Comparison of ENCODE assay signal across 34 cellular contexts in genomic region chr6:34138191-34138590, GRCh38. TPM values are rescaled to one million over a fixed set of nuclear protein-coding genes. Genes with fewer than 3 reads are reported as not detected.
"Had no signal": no experiment of that assay in that cellular context is flagged by ENCODE, and none has a peak within 500 bp of the region (broad histone marks: within the 10 kb centered on the region; RNA-seq: fewer than 3 reads in every experiment).

No MANE protein-coding gene starts in this region.

- H3K4me3 Mint-ChIP-seq: activated naive CD4-positive, alpha-beta T cell treated with anti-CD3 and anti-CD28 coated beads for 36 hours; activated naive CD8-positive, alpha-beta T cell treated with anti-CD3 and anti-CD28 coated beads for 36 hours; activated T-helper 1 cell treated with anti-CD3 and anti-CD28 coated beads, Interleukin-12 subunit alpha, Interleukin-12 subunit beta, Interleukin-2, Interleukin-4 antibody, amounts not matched to agents 30 ng/mL and 10 ng/mL and 1 ng/mL, durations not matched to agents 14 hours and 24 hours and 36 hours; stimulated activated effector memory CD8-positive, alpha-beta T cell treated with anti-CD3 and anti-CD28 coated beads, Interleukin-12 subunit alpha, Interleukin-12 subunit beta, amount 100 ng/mL, for 72 hours; stimulated activated naive CD8-positive, alpha-beta T cell treated with anti-CD3 and anti-CD28 coated beads, Interleukin-15, Interleukin-2, amounts not matched to agents 100 ng/mL and 50 ng/mL, for 24 hours; T-helper 2 cell treated with Interferon-gamma antibody and Interleukin-4, amounts not matched to agents 5 μg/mL and 100 μg/mL, for 36 hours had no signal

- H3K27ac Mint-ChIP-seq: activated naive CD4-positive, alpha-beta T cell treated with anti-CD3 and anti-CD28 coated beads for 36 hours; activated naive CD8-positive, alpha-beta T cell treated with anti-CD3 and anti-CD28 coated beads for 36 hours; activated T-helper 1 cell treated with anti-CD3 and anti-CD28 coated beads, Interleukin-12 subunit alpha, Interleukin-12 subunit beta, Interleukin-2, Interleukin-4 antibody, amounts not matched to agents 30 ng/mL and 10 ng/mL and 1 ng/mL, durations not matched to agents 14 hours and 24 hours and 36 hours; naive thymus-derived CD4-positive, alpha-beta T cell; stimulated activated effector memory CD8-positive, alpha-beta T cell treated with anti-CD3 and anti-CD28 coated beads, Interleukin-12 subunit alpha, Interleukin-12 subunit beta, amount 100 ng/mL, for 72 hours; stimulated activated naive CD8-positive, alpha-beta T cell treated with anti-CD3 and anti-CD28 coated beads, Interleukin-15, Interleukin-2, amounts not matched to agents 100 ng/mL and 50 ng/mL, for 24 hours; T-helper 2 cell treated with Interferon-gamma antibody and Interleukin-4, amounts not matched to agents 5 μg/mL and 100 μg/mL, for 36 hours had no signal

- H3K4me3 ChIP-seq: adrenal gland, body of pancreas, coronary artery, dorsolateral prefrontal cortex, gastrocnemius medialis, psoas muscle, sigmoid colon, thoracic aorta had no signal

- DNase-seq: activated CD4-positive, alpha-beta T cell treated with anti-CD3 and anti-CD28 coated beads for 48 hours; activated CD4-positive, alpha-beta T cell treated with anti-CD3 and anti-CD28 coated beads, Interleukin-2, amount 50 U/mL, for 48 hours; activated CD8-positive, alpha-beta memory T cell treated with anti-CD3 and anti-CD28 coated beads for 24 hours; activated effector memory CD4-positive, alpha-beta T cell treated with anti-CD3 and anti-CD28 coated beads, Interleukin-2, amount 50 U/mL, for 16 hours; activated naive CD4-positive, alpha-beta T cell treated with anti-CD3 and anti-CD28 coated beads for 36 hours; activated naive CD8-positive, alpha-beta T cell treated with anti-CD3 and anti-CD28 coated beads for 36 hours; adrenal gland; aorta; body of pancreas; effector memory CD4-positive, alpha-beta T cell; gastrocnemius medialis; glutamatergic neuron; left cardiac atrium; mammary epithelial cell; midbrain; naive thymus-derived CD4-positive, alpha-beta T cell; nucleus accumbens; psoas muscle; sigmoid colon; small intestine; stimulated activated CD4-positive, alpha-beta T cell treated with anti-CD3 and anti-CD28 coated beads, Interleukin-4, amount 100 ng/mL, for 24 hours had no signal

- H3K27ac ChIP-seq: adrenal gland, body of pancreas, coronary artery, gastrocnemius medialis, parathyroid adenoma, psoas muscle, sigmoid colon, thoracic aorta had no signal

- H3K4me1 ChIP-seq: adrenal gland, body of pancreas, parathyroid adenoma, psoas muscle had no signal

- H3K9me3 Mint-ChIP-seq: activated naive CD4-positive, alpha-beta T cell treated with anti-CD3 and anti-CD28 coated beads for 36 hours; activated naive CD8-positive, alpha-beta T cell treated with anti-CD3 and anti-CD28 coated beads for 36 hours; activated T-helper 1 cell treated with anti-CD3 and anti-CD28 coated beads, Interleukin-12 subunit alpha, Interleukin-12 subunit beta, Interleukin-2, Interleukin-4 antibody, amounts not matched to agents 30 ng/mL and 10 ng/mL and 1 ng/mL, durations not matched to agents 14 hours and 24 hours and 36 hours; naive thymus-derived CD4-positive, alpha-beta T cell; stimulated activated effector memory CD8-positive, alpha-beta T cell treated with anti-CD3 and anti-CD28 coated beads, Interleukin-12 subunit alpha, Interleukin-12 subunit beta, amount 100 ng/mL, for 72 hours; stimulated activated naive CD8-positive, alpha-beta T cell treated with anti-CD3 and anti-CD28 coated beads, Interleukin-15, Interleukin-2, amounts not matched to agents 100 ng/mL and 50 ng/mL, for 24 hours; T-helper 2 cell treated with Interferon-gamma antibody and Interleukin-4, amounts not matched to agents 5 μg/mL and 100 μg/mL, for 36 hours had no signal

- ATAC-seq: activated CD4-positive, CD25-positive, alpha-beta regulatory T cell treated with anti-CD3 and anti-CD28 coated beads, Interleukin-2, amount 50 U/mL, for 24 hours; body of pancreas; gastrocnemius medialis; left cardiac atrium; naive thymus-derived CD4-positive, alpha-beta T cell; psoas muscle; stimulated activated effector memory CD8-positive, alpha-beta T cell treated with anti-CD3 and anti-CD28 coated beads, Interleukin-12 subunit alpha, Interleukin-12 subunit beta, amount 100 ng/mL, for 72 hours had no signal

- H3K36me3 ChIP-seq: adrenal gland, gastrocnemius medialis, sigmoid colon, thoracic aorta had no signal

- H2AFZ ChIP-seq: parathyroid adenoma had no signal

- H3K9me3 ChIP-seq: adrenal gland, body of pancreas, gastrocnemius medialis, psoas muscle, sigmoid colon, thoracic aorta had no signal

- H3K9ac ChIP-seq: parathyroid adenoma had no signal

- H3K79me2 ChIP-seq: parathyroid adenoma had no signal

- H3K36me3 Mint-ChIP-seq: activated naive CD8-positive, alpha-beta T cell treated with anti-CD3 and anti-CD28 coated beads for 36 hours; stimulated activated effector memory CD8-positive, alpha-beta T cell treated with anti-CD3 and anti-CD28 coated beads, Interleukin-12 subunit alpha, Interleukin-12 subunit beta, amount 100 ng/mL, for 72 hours had no signal

RNA-seq across cellular contexts. Expression of gene GRM4, which starts 7.7 kb away (rescaled TPM):
- total RNA-seq: activated T-helper 1 cell treated with anti-CD3 and anti-CD28 coated beads, Interleukin-12 subunit alpha, Interleukin-12 subunit beta, Interleukin-2, Interleukin-4 antibody, amounts not matched to agents 30 ng/mL and 10 ng/mL and 1 ng/mL, durations not matched to agents 14 hours and 24 hours and 36 hours; adrenal gland; aorta; epithelial cell of proximal tubule; left cardiac atrium; liver; naive thymus-derived CD4-positive, alpha-beta T cell; subcutaneous adipose tissue; thoracic aorta had no signal
- polyA plus RNA-seq: adrenal gland; aorta; keratinocyte; liver; mammary epithelial cell; naive thymus-derived CD4-positive, alpha-beta T cell had no signal
